Comparison of ENCODE assay signal across 8 cellular contexts in the genomic region with DNA sequence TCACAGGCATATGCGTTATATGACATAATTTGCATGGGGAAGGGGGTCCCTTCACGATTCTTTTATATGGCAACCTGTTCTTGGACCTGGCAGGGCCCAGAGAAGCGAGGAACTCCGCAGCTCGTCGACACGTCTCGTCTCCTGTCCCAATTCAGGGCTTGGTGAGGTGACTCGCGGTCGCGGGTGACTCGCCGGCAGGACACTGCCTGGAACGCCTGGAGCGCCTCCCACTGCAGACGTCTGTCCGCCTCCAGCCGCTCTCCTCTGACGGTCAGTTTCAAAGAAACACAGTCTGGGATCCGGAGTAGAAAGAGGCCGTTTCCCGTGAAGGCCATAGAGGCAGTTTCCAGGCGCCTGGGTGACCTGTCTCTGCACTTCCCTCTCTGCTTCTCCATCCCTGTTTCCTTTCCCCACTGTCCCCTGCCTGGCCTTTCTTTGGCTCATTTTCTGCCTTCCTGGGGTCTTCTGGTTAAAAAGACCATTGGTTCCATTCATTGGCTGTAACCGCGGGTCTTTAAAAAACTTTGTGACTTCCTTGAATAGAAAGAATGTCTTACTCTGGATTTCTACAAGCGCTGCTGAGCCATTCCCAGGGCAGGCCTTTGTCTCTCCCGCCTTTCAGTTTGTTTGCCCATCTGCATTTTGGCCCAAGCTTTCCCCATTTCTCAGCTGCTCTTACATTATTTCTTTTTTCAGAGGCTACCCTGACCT. TPM values are rescaled to one million over a fixed set of nuclear protein-coding genes. Genes with fewer than 3 reads are reported as not detected.
DNase-seq lines count a peak whose midpoint lies in the region; ATAC-seq and TF ChIP-seq lines count a peak whose summit lies in the region.

No MANE protein-coding gene starts in this region.

- no peaks in the 10 kb centered on the region for H3K27me3 ChIP-seq in CD8-positive, alpha-beta memory T cell (ENCODE audit: insufficient read depth, low read length, poor library complexity, severe bottlenecking)
- H3K27me3 ChIP-seq in RWPE2 (ENCODE audit: insufficient read depth, poor library complexity, severe bottlenecking) = no peaks in the 10 kb centered on the region
- no peaks in the 10 kb centered on the region for H3K27me3 ChIP-seq in osteoblast (ENCODE audit: insufficient read depth, low read length)

- H3K27ac Mint-ChIP-seq in CD8-positive, alpha-beta memory T cell = peak overlapping the region; percentile 22 to 97 (median 90)

- TF ChIP-seq CTCF in RWPE2 (IDR thresholded peaks at IDR 0.05; ENCODE audit: poor library complexity, severe bottlenecking) (no peak), fibroblast of villous mesenchyme (IDR thresholded peaks at IDR 0.05; ENCODE audit: insufficient read depth, low read depth, low read length) (no peak), osteoblast (IDR thresholded peaks at IDR 0.05; ENCODE audit: extremely low read depth, low read depth, low read length) (no peak)

- DNase-seq in CD8-positive, alpha-beta memory T cell = no peak
- no peak for DNase-seq in RWPE2 (ENCODE audit: low spot score)
- DNase-seq in fibroblast of villous mesenchyme (ENCODE audit: low read depth) = peak; percentile 65
- peak; percentile 49 for DNase-seq in osteoblast (ENCODE audit: insufficient read length, low spot score, missing footprints)
- no peak for DNase-seq in COLO829 (ENCODE audit: low spot score)
- DNase-seq in RPMI8226 = no peak

- H3K36me3 ChIP-seq in CD8-positive, alpha-beta memory T cell (ENCODE audit: insufficient read depth, low read length) = peaks cover 23% of the 10 kb centered on the region
- H3K36me3 ChIP-seq in RWPE2 (ENCODE audit: low read depth) (peaks cover 58% of the 10 kb centered on the region), osteoblast (ENCODE audit: insufficient read depth, low read length) (peaks cover 7% of the 10 kb centered on the region)

- H3K4me1 Mint-ChIP-seq in CD8-positive, alpha-beta memory T cell = peaks cover 78 to 89% (median 83%) of the 10 kb centered on the region in 3 donors

- no peak overlapping the region for H2AFZ ChIP-seq in osteoblast (ENCODE audit: low read length)

- no peak for ATAC-seq in RWPE2 (ENCODE audit: low read depth)
- ATAC-seq in HG03457 (IDR thresholded peaks at IDR 0.05; ENCODE audit: unreplicated experiment) = no peak
- ATAC-seq in GM18873 (IDR thresholded peaks at IDR 0.05; ENCODE audit: low FRiP score, unreplicated experiment) = no peak

- peak overlapping the region; percentile 82 for H3K27ac ChIP-seq in CD8-positive, alpha-beta memory T cell (ENCODE audit: low read depth, low read length)
- H3K27ac ChIP-seq in RWPE2 (ENCODE audit: poor library complexity, severe bottlenecking) (peak overlapping the region; percentile 98), osteoblast (ENCODE audit: low read depth, low read length) (no peak overlapping the region)

- peaks cover 71% of the 10 kb centered on the region for H3K4me1 ChIP-seq in CD8-positive, alpha-beta memory T cell (ENCODE audit: insufficient read depth, low read length)
- H3K4me1 ChIP-seq in RWPE2 (ENCODE audit: insufficient read depth, poor library complexity, severe bottlenecking) = peaks cover 61% of the 10 kb centered on the region
- peaks cover 53% of the 10 kb centered on the region for H3K4me1 ChIP-seq in osteoblast (ENCODE audit: insufficient read depth, low read length)

- H3K36me3 Mint-ChIP-seq in CD8-positive, alpha-beta memory T cell = peaks cover 5 to 58% (median 16%) of the 10 kb centered on the region in 3 donors

- no peaks in the 10 kb centered on the region for H3K9me3 Mint-ChIP-seq in CD8-positive, alpha-beta memory T cell

- peak overlapping the region; percentile 90 to 98 (median 91) for H3K4me3 Mint-ChIP-seq in CD8-positive, alpha-beta memory T cell

- peak overlapping the region; percentile 78 for H3K4me2 ChIP-seq in osteoblast (ENCODE audit: insufficient read depth, low read length)

- no peaks in the 10 kb centered on the region for H4K20me1 ChIP-seq in osteoblast (ENCODE audit: insufficient read depth, low read length)

- H3K9me3 ChIP-seq in CD8-positive, alpha-beta memory T cell (ENCODE audit: low read length) = no peaks in the 10 kb centered on the region
- H3K9me3 ChIP-seq in RWPE2 (ENCODE audit: severe bottlenecking) = no peaks in the 10 kb centered on the region
- H3K9me3 ChIP-seq in osteoblast (ENCODE audit: low read depth, low read length) = no peaks in the 10 kb centered on the region

- H3K27me3 Mint-ChIP-seq in CD8-positive, alpha-beta memory T cell = no peaks in the 10 kb centered on the region

- CTCF ChIA-PET in CD8-positive, alpha-beta memory T cell (lab: Charles Lee) = interaction anchor here (0.9 to 10.1 kb wide), 3 partner anchors 13 to 99 kb away, joined by 3 to 70 read pairs (median 34); no protein-coding TSS in a partner anchor

- peak overlapping the region; percentile 81 for H3K4me3 ChIP-seq in CD8-positive, alpha-beta memory T cell (ENCODE audit: low read length)
- H3K4me3 ChIP-seq in RWPE2 (ENCODE audit: severe bottlenecking) (peak overlapping the region; percentile 81), fibroblast of villous mesenchyme (ENCODE audit: low read depth, low read length) (peak overlapping the region; percentile 91), osteoblast (ENCODE audit: insufficient read depth, low read length) (peak overlapping the region; percentile 82)

- H3K79me2 ChIP-seq in osteoblast (ENCODE audit: insufficient read depth, low read length) = peaks cover 17% of the 10 kb centered on the region

- POLR2A ChIA-PET in CD8-positive, alpha-beta memory T cell (lab: Charles Lee) = interaction anchor here (1.8 to 1.9 kb wide), 2 partner anchors 8 to 98 kb away, joined by 6 to 11 read pairs; no protein-coding TSS in a partner anchor

RNA-seq across cellular contexts. Expression of a gene that starts 1.2 kb away (rescaled TPM):
- total RNA-seq in CD8-positive, alpha-beta memory T cell = 10 to 100 TPM; 92.3 to 93.1 TPM
- polyA plus RNA-seq in CD8-positive, alpha-beta memory T cell = 106 TPM
- total RNA-seq in fibroblast of villous mesenchyme (25.9 and 34.5 TPM in 2 replicates), osteoblast (30.4 and 35.5 TPM in 2 replicates)

RNA-seq across cellular contexts. Expression of a gene that starts 54.9 kb away (rescaled TPM):
- under 1 TPM; 0.66 to 0.92 TPM for total RNA-seq in CD8-positive, alpha-beta memory T cell
- polyA plus RNA-seq in CD8-positive, alpha-beta memory T cell = not detected
- total RNA-seq in fibroblast of villous mesenchyme = under 0.01 and 0.43 TPM in 2 replicates
- total RNA-seq in osteoblast = under 0.01 TPM in 2 replicates

Comparison
In these comparisons a context has a peak if more than half of its experiments do, and no peak if none do; other contexts are left out.
1. DNase-seq: peak in fibroblast of villous mesenchyme (single experiment) and osteoblast (single experiment); none in CD8-positive, alpha-beta memory T cell (0 of 5), RWPE2 (single experiment), COLO829 (single experiment) and RPMI8226 (single experiment).
2. Peak in every context shown above with its lines, with median percentiles within 50 percentile points of each other: H3K4me3 ChIP-seq.